Comparison of ENCODE assay signal across 2 cellular contexts in genomic region chr6:122429328-122429727, GRCh38.
TF ChIP-seq lines count a peak whose summit lies in the region.

No MANE protein-coding gene starts in this region.

TF ChIP-seq in K562, 482 proteins besides CTCF, POLR2A, EP300 and RAD21:
- no peak for TF ChIP-seq ATF2 (CRISPR knock-in tag; IDR thresholded peaks at IDR 0.05)
- no peak for TF ChIP-seq ZNF318 (IDR thresholded peaks at IDR 0.05; ENCODE audit: borderline replicate concordance in 1 of 2, low read depth in 1 of 2)
- TF ChIP-seq CEBPB (tag; IDR thresholded peaks at IDR 0.05), result peak; percentile 13; the same call in 1 of the 2 replicates

TF ChIP-seq in HepG2, 621 proteins besides CTCF, POLR2A, EP300 and RAD21:
- TF ChIP-seq ZBTB37 (CRISPR knock-in tag; IDR thresholded peaks at IDR 0.05) (no peak), ZMYM2 (CRISPR knock-in tag; IDR thresholded peaks at IDR 0.05) (no peak), SOX6 (IDR thresholded peaks at IDR 0.05) (no peak), SOX6 (CRISPR knock-in tag; IDR thresholded peaks at IDR 0.05) (no peak), CREB1 (IDR thresholded peaks at IDR 0.05) (no peak), CREB1 (CRISPR knock-in tag; IDR thresholded peaks at IDR 0.05) (no peak), CEBPB (IDR thresholded peaks at IDR 0.05; ENCODE audit: borderline replicate concordance, low read depth, low read length) (0 out of 2 replicates have a peak, but pooled peaks have one; percentile 10), ZNF841 (CRISPR knock-in tag; IDR thresholded peaks at IDR 0.05; ENCODE audit: borderline replicate concordance) (no peak)
